ENCODE assay signal across 8 cellular contexts in the genomic region with DNA sequence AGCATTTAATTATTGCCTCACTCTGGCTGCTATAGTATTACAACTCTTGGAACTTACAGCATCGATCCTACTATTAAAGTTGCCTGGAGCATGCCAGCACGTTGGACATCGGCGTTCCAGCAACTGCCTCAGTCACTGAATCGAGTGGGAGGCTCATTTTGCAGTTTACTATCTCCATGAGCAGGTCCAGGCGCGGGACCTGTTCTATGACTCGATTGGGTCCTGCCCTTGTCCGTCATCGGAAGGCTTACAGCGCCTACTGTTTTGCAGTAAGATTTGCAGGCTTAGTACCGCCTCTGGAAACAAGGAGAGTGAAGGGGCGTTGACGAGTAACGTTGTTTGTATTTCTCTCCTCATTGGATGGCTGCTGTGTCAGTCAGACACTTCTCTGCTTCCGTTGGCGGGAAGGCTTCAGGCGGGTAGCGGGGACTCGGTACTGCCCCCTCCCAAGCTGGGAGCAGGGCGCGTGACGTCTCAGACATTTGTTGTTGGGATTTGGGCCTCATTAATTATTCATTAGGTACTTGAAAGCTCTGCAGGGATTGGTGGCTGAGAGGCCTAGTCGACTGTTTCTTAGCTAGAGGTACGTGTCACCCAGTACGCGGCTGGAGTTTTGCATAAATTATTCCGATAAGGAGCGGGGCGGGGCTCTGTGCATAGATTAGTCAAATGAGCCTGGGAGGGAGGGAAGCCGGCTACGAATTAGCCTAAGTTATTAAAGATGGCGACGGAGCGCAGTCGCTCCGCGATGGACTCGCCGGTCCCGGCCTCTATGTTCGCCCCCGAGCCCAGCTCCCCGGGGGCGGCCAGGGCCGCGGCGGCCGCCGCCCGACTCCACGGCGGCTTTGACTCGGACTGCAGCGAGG. TPM values are rescaled to one million over a fixed set of nuclear protein-coding genes. Genes with fewer than 3 reads are reported as not detected.
DNase-seq lines count a peak whose midpoint lies in the region; ATAC-seq and TF ChIP-seq lines count a peak whose summit lies in the region.

A gene (plus strand): TSS at position 710 of the 866 bp plus-strand sequence. CDS start 12 bp downstream, at position 722.

- H3K27me3 Mint-ChIP-seq in T-helper 1 cell treated with Interleukin-12 subunit alpha and Interleukin-12 subunit beta and Interleukin-4 antibody, amounts not matched to agents 30 μg/mL and 1 μg/mL, for 36 hours (ENCODE audit: low read depth): no peaks in the 10 kb centered on the region

- peak within 1 kb of the TSS; percentile 84 for H3K4me3 ChIP-seq in upper lobe of right lung

- intact Hi-C loops in left cardiac atrium (cut with DNase I) (no loop called here), posterior vena cava (cut with DNase I) (no loop called here), upper lobe of right lung (cut with DNase I) (no loop called here)

- peaks cover 27% of the 10 kb centered on the region for H3K4me1 ChIP-seq in upper lobe of right lung

- TF ChIP-seq CTCF in GM13977 (IDR thresholded peaks at IDR 0.05; ENCODE audit: extremely low read depth, insufficient read depth, missing control alignments) (no peak), upper lobe of right lung (IDR thresholded peaks at IDR 0.05) (peak; percentile 32)

- H3K4me3 Mint-ChIP-seq in T-helper 1 cell treated with Interleukin-12 subunit alpha and Interleukin-12 subunit beta and Interleukin-4 antibody, amounts not matched to agents 30 μg/mL and 1 μg/mL, for 36 hours: peak within 1 kb of the TSS; percentile 94

- H3K27ac ChIP-seq in upper lobe of right lung: peak within 1 kb of the TSS; percentile 95

- no peaks in the 10 kb centered on the region for H3K9me3 Mint-ChIP-seq in T-helper 1 cell treated with Interleukin-12 subunit alpha and Interleukin-12 subunit beta and Interleukin-4 antibody, amounts not matched to agents 30 μg/mL and 1 μg/mL, for 36 hours

- no peaks in the 10 kb centered on the region for H3K27me3 ChIP-seq in upper lobe of right lung

- ATAC-seq in HG02884 (IDR thresholded peaks at IDR 0.05; ENCODE audit: unreplicated experiment): peak; percentile 64
- ATAC-seq in left cardiac atrium: peak; percentile 88 to 91
- ATAC-seq in upper lobe of right lung: peak; percentile 90

- peaks cover 14% of the 10 kb centered on the region for H3K36me3 Mint-ChIP-seq in T-helper 1 cell treated with Interleukin-12 subunit alpha and Interleukin-12 subunit beta and Interleukin-4 antibody, amounts not matched to agents 30 μg/mL and 1 μg/mL, for 36 hours (ENCODE audit: low read depth)

- in situ Hi-C loops in GM13977 (cut with MboI; ENCODE audit: low pct_unique_long_range_greater_than_20kb, low sequenced_read_pairs, unreplicated experiment): no loop called here

- DNase-seq in GM13977 (ENCODE audit: low spot score) (peak; percentile 98), NCI-H1694 (lab: John Stamatoyannopoulos, UW) (peak; percentile 99), amniotic stem cell (lab: John Stamatoyannopoulos, UW) (peak; percentile 100), left cardiac atrium (peak; percentile 98), posterior vena cava (ENCODE audit: low spot score) (peak; percentile 99), upper lobe of right lung (peak; percentile 98)

- no peaks in the 10 kb centered on the region for H3K9me3 ChIP-seq in upper lobe of right lung

- peaks cover 11% of the 10 kb centered on the region for H3K36me3 ChIP-seq in upper lobe of right lung

- peaks cover 48% of the 10 kb centered on the region for H3K4me1 Mint-ChIP-seq in T-helper 1 cell treated with Interleukin-12 subunit alpha and Interleukin-12 subunit beta and Interleukin-4 antibody, amounts not matched to agents 30 μg/mL and 1 μg/mL, for 36 hours (ENCODE audit: low read depth)

- H3K27ac Mint-ChIP-seq in T-helper 1 cell treated with Interleukin-12 subunit alpha and Interleukin-12 subunit beta and Interleukin-4 antibody, amounts not matched to agents 30 μg/mL and 1 μg/mL, for 36 hours: peak within 1 kb of the TSS; percentile 98

RNA-seq across cellular contexts. Expression of the gene that starts here (rescaled TPM):
- total RNA-seq in left cardiac atrium: 10 to 100 TPM; 25.1 to 33.5 TPM
- 10 to 100 TPM; 29.8 to 34.3 TPM for total RNA-seq in posterior vena cava
- total RNA-seq in upper lobe of right lung: 72.5 TPM

Comparison
In these comparisons a context has a peak if more than half of its experiments do, and no peak if none do; other contexts are left out.
1. Peak in every context shown above with its lines: DNase-seq, ATAC-seq, H3K4me3 ChIP-seq and H3K27ac ChIP-seq.